9 cellular contexts compared by ENCODE assay signal in genomic region chr19:1210227-1210538, GRCh38. TPM values are rescaled to one million over a fixed set of nuclear protein-coding genes. Genes with fewer than 3 reads are reported as not detected.
A peak's percentile ranks its signal among the peaks of the same experiment; 100 is the strongest.
DNase-seq lines count a peak whose midpoint lies in the region; ATAC-seq, FAIRE-seq and TF ChIP-seq lines count a peak whose summit lies in the region.
"Had no signal": no experiment of that assay in that cellular context is flagged by ENCODE, and none has a peak within 500 bp of the region (broad histone marks: within the 10 kb centered on the region; RNA-seq: fewer than 3 reads in every experiment).

No MANE protein-coding gene starts in this region.

- peak overlapping the region; percentile 46 for H3K27ac ChIP-seq in HCT116 (ENCODE audit: low read depth, low read length)
- peak overlapping the region; percentile 64 for H3K27ac ChIP-seq in mammary epithelial cell (ENCODE audit: insufficient read depth, low read depth, low read length)
- H3K27ac ChIP-seq in neuronal stem cell (replicated peaks; ENCODE audit: low read length): no peak overlapping the region

- peak overlapping the region; percentile 13; the same call in 1 of the 2 replicates for H3K4me2 ChIP-seq in HCT116 (ENCODE audit: low read length)
- H3K4me2 ChIP-seq in mammary epithelial cell (ENCODE audit: insufficient read depth, low read depth, low read length): peak overlapping the region; percentile 52
- no peak overlapping the region for H3K4me2 ChIP-seq in neuronal stem cell (ENCODE audit: insufficient read depth, low read length, poor library complexity, severe bottlenecking)

- RAD21 ChIA-PET in HCT116 (lab: Charles Lee; ENCODE audit: low non-redundant PET in 1 of 2, low total read pairs in 2 of 2, uncharacterized antibody in 2 of 2, unreplicated experiment in 2 of 2): interaction anchor here in 1 of 2 experiments (0.6 kb wide), 1 partner anchor 416 kb away, joined by 3 read pairs; no protein-coding TSS in a partner anchor

- dilution Hi-C loops in mammary epithelial cell (cut with HindIII; ENCODE audit: low sequenced_read_pairs): no loop called here

- no peak overlapping the region for H3K4ac ChIP-seq in neuronal stem cell (ENCODE audit: low read length)

- no peak for TF ChIP-seq POLR2A in HCT116 (IDR thresholded peaks at IDR 0.05; ENCODE audit: borderline replicate concordance, extremely low read depth, insufficient read depth, insufficient read length)

- CTCF ChIA-PET in HCT116 (lab: Charles Lee): no interaction called here
- CTCF ChIA-PET in mammary epithelial cell (lab: Charles Lee; ENCODE audit: low non-redundant PET): no interaction called here

- no peak overlapping the region for H3K14ac ChIP-seq in neuronal stem cell (ENCODE audit: low read length)

- H3K79me2 ChIP-seq in HCT116 (ENCODE audit: insufficient read depth, low read length) (peaks cover 90% of the 10 kb centered on the region), mammary epithelial cell (ENCODE audit: insufficient read depth, low read length) (peaks cover 93% of the 10 kb centered on the region)

- H4K91ac ChIP-seq in neuronal stem cell (ENCODE audit: low read depth, low read length, poor library complexity): no peak overlapping the region

- H3K4me1 ChIP-seq in HCT116 (ENCODE audit: control insufficient read depth in 1 of 2, insufficient read depth in 2 of 2, low read length in 2 of 2) (peaks cover 28 to 64% of the 10 kb centered on the region in 2 experiments), mammary epithelial cell (ENCODE audit: insufficient read depth, low read length) (peaks cover 57% of the 10 kb centered on the region), neuronal stem cell (ENCODE audit: control insufficient read depth in 2 of 2, insufficient read depth in 1 of 2, low read depth in 1 of 2, low read length in 2 of 2) (peaks cover 22 to 23% of the 10 kb centered on the region in 2 donors)

- H2BK12ac ChIP-seq in neuronal stem cell (ENCODE audit: low read length): no peak overlapping the region

- no peak overlapping the region for H3K4me3 ChIP-seq in HCT116 (replicated peaks in 1 of 2; ENCODE audit: low read depth in 1 of 2, low read length in 2 of 2)
- H3K4me3 ChIP-seq in mammary epithelial cell (replicated peaks in 1 of 3; ENCODE audit: insufficient read depth in 1 of 3, low read depth in 2 of 3, low read length in 3 of 3): peak overlapping the region in 2 of 3 experiments; percentile 21 to 22
- no peak overlapping the region for H3K4me3 ChIP-seq in neuronal stem cell (ENCODE audit: low read length in 2 of 2)

- DNase-seq in HCT116 (ENCODE audit: low read depth, low spot score) (no peak), mammary epithelial cell (no peak), neuronal stem cell (ENCODE audit: low spot score) (no peak), HTR-8/SVneo (ENCODE audit: insufficient read length, low spot score) (no peak)
- no peak for DNase-seq in stimulated activated CD4-positive, alpha-beta T cell treated with anti-CD3 and anti-CD28 coated beads, Interleukin-2, amount 100 ng/mL, for 24 hours
- DNase-seq: activated CD4-positive, alpha-beta T cell treated with anti-CD3 and anti-CD28 coated beads, Interleukin-2, amount 50 U/mL, for 4 hours; NCI-H187 treated with DMSO at 0.1 percent for 48 hours had no signal

- POLR2A ChIA-PET in HCT116 (lab: Charles Lee): no interaction called here

- H3K9ac ChIP-seq in HCT116 (ENCODE audit: low read length) (0 out of 2 replicates have a peak overlapping the region, but pooled peaks have one; percentile 11), mammary epithelial cell (ENCODE audit: insufficient read depth, low read length) (no peak overlapping the region), neuronal stem cell (ENCODE audit: low read depth, low read length, poor library complexity) (no peak overlapping the region)

- no peak overlapping the region for H4K8ac ChIP-seq in neuronal stem cell (ENCODE audit: low read depth, low read length)

- H3K9me3 ChIP-seq in HCT116 (ENCODE audit: control insufficient read depth in 1 of 2, insufficient read depth in 1 of 2, low read depth in 1 of 2, low read length in 2 of 2) (no peaks in the 10 kb centered on the region), mammary epithelial cell (replicated peaks; ENCODE audit: insufficient read depth, low read length) (no peaks in the 10 kb centered on the region), neuronal stem cell (replicated peaks in 1 of 2; ENCODE audit: control insufficient read depth in 2 of 2, insufficient read depth in 1 of 2, low read depth in 1 of 2, low read length in 2 of 2) (peaks cover 0 to 2% of the 10 kb centered on the region in 2 donors)

- TF ChIP-seq CTCF in HCT116 (IDR thresholded peaks at IDR 0.05 in 2 of 3, conservative IDR thresholded peaks at IDR 0.05 in 1 of 3; ENCODE audit: borderline replicate concordance in 1 of 3, insufficient read depth in 1 of 3, low read depth in 2 of 3, low read length in 2 of 3) (no peak), mammary epithelial cell (conservative IDR thresholded peaks at IDR 0.05 in 1 of 2, IDR thresholded peaks at IDR 0.05 in 1 of 2; ENCODE audit: extremely low read depth in 1 of 2, insufficient read depth in 1 of 2, low read depth in 1 of 2, low read length in 2 of 2) (no peak)

- intact Hi-C loops in HCT116 (cut with micrococcal nuclease): no loop called here
- intact Hi-C loops in mammary epithelial cell (cut with micrococcal nuclease): loop anchor here (2.0 kb wide), 1 partner anchor 31 kb away; the partner anchor contains the start of gene ATP5F1D

- no peak for TF ChIP-seq RAD21 in HCT116 (IDR thresholded peaks at IDR 0.05; ENCODE audit: low read depth)

- no peak overlapping the region for H3K18ac ChIP-seq in neuronal stem cell (ENCODE audit: low read length)

- peaks cover 52% of the 10 kb centered on the region for H3K79me1 ChIP-seq in neuronal stem cell (ENCODE audit: low read depth, low read length)

- no TSS peak for BruUV-seq in HCT116 (replicated peaks; lab: Mats Ljungman, UMichigan)
- BruUV-seq in mammary epithelial cell (replicated peaks; lab: Mats Ljungman, UMichigan): no TSS peak

- H3K36me3 ChIP-seq in HCT116 (ENCODE audit: control insufficient read depth in 1 of 2, insufficient read depth in 2 of 2, low read length in 2 of 2) (peaks cover 2 to 32% of the 10 kb centered on the region in 2 experiments; a peak in 3 of 4 replicates), mammary epithelial cell (ENCODE audit: insufficient read depth, low read length) (no peaks in the 10 kb centered on the region), neuronal stem cell (replicated peaks in 1 of 2; ENCODE audit: control insufficient read depth in 2 of 2, insufficient read depth in 2 of 2, low read length in 2 of 2) (peaks cover 9 to 61% of the 10 kb centered on the region in 2 donors)

- no peak overlapping the region for H2BK15ac ChIP-seq in neuronal stem cell (ENCODE audit: low read length)

- H2BK120ac ChIP-seq in neuronal stem cell (ENCODE audit: low read depth, low read length): no peak overlapping the region

- H2BK5ac ChIP-seq in neuronal stem cell (ENCODE audit: low read length): peak overlapping the region; percentile 72

- H3K9me2 ChIP-seq in HCT116 (ENCODE audit: insufficient read depth): no peaks in the 10 kb centered on the region

- in situ Hi-C loops in mammary epithelial cell (cut with MboI; ENCODE audit: low sequenced_read_pairs in 2 of 2): no loop called here

- H3K27me3 ChIP-seq in HCT116 (ENCODE audit: insufficient read depth, low read length) (no peaks in the 10 kb centered on the region), mammary epithelial cell (ENCODE audit: insufficient read depth, low read length) (no peaks in the 10 kb centered on the region), neuronal stem cell (ENCODE audit: control insufficient read depth in 3 of 3, insufficient read depth in 3 of 3, low read depth in 1 of 3, low read length in 3 of 3) (no peaks in the 10 kb centered on the region)

- ATAC-seq in HCT116 (no peak), GM19351 (IDR thresholded peaks at IDR 0.05; ENCODE audit: unreplicated experiment) (no peak)

- WGBS in mammary epithelial cell (ENCODE audit: low coverage, missing lambda C conversion rate): 13% methylated on average over 10 of the region's 13 CpGs
- no CpG with 5 or more reads among the region's 13 CpGs for whole genome bisulfite sequencing in neuronal stem cell (ENCODE audit: extremely low coverage in 2 of 2, insufficient read length in 2 of 2, insufficient replicate concordance in 1 of 2), 2 donors

- no peak overlapping the region for H3K23ac ChIP-seq in neuronal stem cell (ENCODE audit: low read depth, low read length, poor library complexity)

- H2AK5ac ChIP-seq in neuronal stem cell (ENCODE audit: low read depth, low read length): no peak overlapping the region

- H2AFZ ChIP-seq in HCT116 (ENCODE audit: low read depth, low read length, poor library complexity, severe bottlenecking) (no peak overlapping the region), mammary epithelial cell (ENCODE audit: low read depth, low read length) (no peak overlapping the region), neuronal stem cell (ENCODE audit: low read length) (no peak overlapping the region)

- H4K20me1 ChIP-seq in HCT116 (ENCODE audit: insufficient read depth) (no peaks in the 10 kb centered on the region), mammary epithelial cell (ENCODE audit: insufficient read depth, low read length) (no peaks in the 10 kb centered on the region)

- no peak for FAIRE-seq in HTR-8/SVneo (lab: Jason Lieb, UNC)
- FAIRE-seq: bronchial epithelial cell had no signal

RNA-seq across cellular contexts. Expression of gene STK11, which starts 4.6 kb away (rescaled TPM):
- 86.9 TPM for total RNA-seq in HCT116 (2021; ENCODE audit: unreplicated experiment)
- polyA plus RNA-seq in HCT116 (2012): 67.3 and 71.4 TPM in 2 replicates
- total RNA-seq in mammary epithelial cell: 10 to 100 TPM; 57.7 to 67.5 TPM
- polyA plus RNA-seq in mammary epithelial cell: 32.7 TPM
- polyA minus RNA-seq in mammary epithelial cell: 48.3 TPM
- polyA plus RNA-seq in neuronal stem cell (2013, experiment 1 of 2): 35.0 TPM
- 34.0 TPM for polyA plus RNA-seq in neuronal stem cell (2013, experiment 2 of 2)

RNA-seq across cellular contexts. Expression of gene CBARP, which starts 27.6 kb away (rescaled TPM):
- total RNA-seq in HCT116 (2021; ENCODE audit: unreplicated experiment) (23.8 TPM), mammary epithelial cell (1 to 10 TPM; 5.8 to 7.3 TPM)
- polyA plus RNA-seq in HCT116 (2012): 11.1 and 11.8 TPM in 2 replicates
- 0.88 TPM for polyA plus RNA-seq in mammary epithelial cell
- polyA minus RNA-seq in mammary epithelial cell: 1.1 TPM
- 14.0 TPM for polyA plus RNA-seq in neuronal stem cell (2013, experiment 1 of 2)
- polyA plus RNA-seq in neuronal stem cell (2013, experiment 2 of 2): 12.8 TPM

RNA-seq across cellular contexts. Expression of gene ATP5F1D, which starts 31.4 kb away (rescaled TPM):
- total RNA-seq in HCT116 (2021; ENCODE audit: unreplicated experiment): 428 TPM
- 468 and 508 TPM in 2 replicates for polyA plus RNA-seq in HCT116 (2012)
- 100 to 1,000 TPM in 1 of 2 donors, 10 to 100 TPM in 1; 12.3 to 198 TPM for total RNA-seq in mammary epithelial cell
- polyA plus RNA-seq in mammary epithelial cell: 137 TPM
- polyA minus RNA-seq in mammary epithelial cell: 24.2 TPM
- 106 TPM for polyA plus RNA-seq in neuronal stem cell (2013, experiment 1 of 2)
- 101 TPM for polyA plus RNA-seq in neuronal stem cell (2013, experiment 2 of 2)

RNA-seq across cellular contexts. Expression of gene SBNO2, which starts 36.1 kb away (rescaled TPM):
- total RNA-seq in HCT116 (2021; ENCODE audit: unreplicated experiment) (66.4 TPM), mammary epithelial cell (100 to 1,000 TPM in 1 of 2 donors, 10 to 100 TPM in 1; 37.0 to 108 TPM)
- polyA plus RNA-seq in HCT116 (2012): 35.8 and 46.2 TPM in 2 replicates
- 22.5 TPM for polyA plus RNA-seq in mammary epithelial cell
- polyA minus RNA-seq in mammary epithelial cell: 34.4 TPM
- 13.3 TPM for polyA plus RNA-seq in neuronal stem cell (2013, experiment 1 of 2)
- polyA plus RNA-seq in neuronal stem cell (2013, experiment 2 of 2): 13.9 TPM

RNA-seq across cellular contexts. Expression of gene MIDN, which starts 38.2 kb away (rescaled TPM):
- 146 TPM for total RNA-seq in HCT116 (2021; ENCODE audit: unreplicated experiment)
- 63.2 and 79.4 TPM in 2 replicates for polyA plus RNA-seq in HCT116 (2012)
- total RNA-seq in mammary epithelial cell: 10 to 100 TPM; 17.5 to 73.8 TPM
- polyA plus RNA-seq in mammary epithelial cell: 19.1 TPM
- polyA minus RNA-seq in mammary epithelial cell: 26.2 TPM
- 98.3 TPM for polyA plus RNA-seq in neuronal stem cell (2013, experiment 1 of 2)
- 99.9 TPM for polyA plus RNA-seq in neuronal stem cell (2013, experiment 2 of 2)

Comparison
In these comparisons a context has a peak if more than half of its experiments do, and no peak if none do; other contexts are left out.
1. H3K4me3 ChIP-seq: peak in mammary epithelial cell (2 of 3); none in HCT116 (0 of 2) and neuronal stem cell (0 of 2).